8 cellular contexts compared by ENCODE assay signal in genomic region chr22:31229402-31230140, GRCh38. TPM values are rescaled to one million over a fixed set of nuclear protein-coding genes. Genes with fewer than 3 reads are reported as not detected.
DNase-seq lines count a peak whose midpoint lies in the region; ATAC-seq and TF ChIP-seq lines count a peak whose summit lies in the region.

No MANE protein-coding gene starts in this region.

- POLR2A ChIA-PET in CD8-positive, alpha-beta memory T cell (lab: Charles Lee): interaction anchor here (0.5 to 0.7 kb wide), 4 partner anchors 23 to 1676 kb away, joined by 3 to 7 read pairs (median 5); partner anchors contain the start of genes MORC2 and THOC5
- POLR2A ChIA-PET in naive thymus-derived CD4-positive, alpha-beta T cell (lab: Charles Lee): interaction anchor here (0.5 to 8.7 kb wide), 10 partner anchors 12 to 289 kb away, joined by 3 to 73 read pairs (median 4); partner anchors contain the start of genes LIMK2 and PIK3IP1
- POLR2A ChIA-PET in OCI-LY7 (lab: Charles Lee): interaction anchor here (0.7 kb wide), 1 partner anchor 104 kb away, joined by 3 read pairs; no protein-coding TSS in a partner anchor

- no peak overlapping the region for H3K27ac ChIP-seq in CD8-positive, alpha-beta memory T cell (ENCODE audit: low read depth, low read length)
- peak overlapping the region in 44 of 59 donors; percentile 2 to 87 (median 59) for H3K27ac ChIP-seq in dorsolateral prefrontal cortex
- peak overlapping the region; percentile 62 for H3K27ac ChIP-seq in naive thymus-derived CD4-positive, alpha-beta T cell (ENCODE audit: low read depth, low read length)
- H3K27ac ChIP-seq in OCI-LY7 (ENCODE audit: low read depth, low read length, poor library complexity, severe bottlenecking): no peak overlapping the region

- H3K9me2 ChIP-seq in OCI-LY7 (ENCODE audit: insufficient read depth, low read length): no peaks in the 10 kb centered on the region

- no peaks in the 10 kb centered on the region for H3K27me3 ChIP-seq in CD8-positive, alpha-beta memory T cell (ENCODE audit: insufficient read depth, low read length, poor library complexity, severe bottlenecking)
- no peaks in the 10 kb centered on the region for H3K27me3 ChIP-seq in dorsolateral prefrontal cortex
- no peaks in the 10 kb centered on the region for H3K27me3 ChIP-seq in naive thymus-derived CD4-positive, alpha-beta T cell (ENCODE audit: control insufficient read depth in 2 of 2, insufficient read depth in 2 of 2, low read length in 2 of 2)

- CTCF ChIA-PET in CD8-positive, alpha-beta memory T cell (lab: Charles Lee): interaction anchor here (1.0 to 6.0 kb wide), 7 partner anchors 11 to 595 kb away, joined by 3 to 39 read pairs (median 3); partner anchors contain the start of gene LIMK2
- CTCF ChIA-PET in naive thymus-derived CD4-positive, alpha-beta T cell (lab: Charles Lee): interaction anchor here (0.7 to 6.4 kb wide), 16 partner anchors 11 to 1597 kb away, joined by 3 to 88 read pairs (median 4); partner anchors contain the start of genes LIMK2 and PIK3IP1
- CTCF ChIA-PET in OCI-LY7 (lab: Charles Lee; ENCODE audit: unreplicated experiment): interaction anchor here (1.1 kb wide), 1 partner anchor 134 kb away, joined by 3 read pairs; no protein-coding TSS in a partner anchor

- H3K4me1 Mint-ChIP-seq in CD8-positive, alpha-beta memory T cell: peaks cover 29 to 36% (median 35%) of the 10 kb centered on the region in 3 donors
- peaks cover 43 to 60% (median 48%) of the 10 kb centered on the region in 7 donors for H3K4me1 Mint-ChIP-seq in naive thymus-derived CD4-positive, alpha-beta T cell

- BruUV-seq in OCI-LY7 (replicated peaks; lab: Mats Ljungman, UMichigan): no TSS peak

- no peaks in the 10 kb centered on the region for H3K9me3 Mint-ChIP-seq in CD8-positive, alpha-beta memory T cell
- H3K9me3 Mint-ChIP-seq in naive thymus-derived CD4-positive, alpha-beta T cell: no peaks in the 10 kb centered on the region

- H3K4me3 Mint-ChIP-seq in CD8-positive, alpha-beta memory T cell: peak overlapping the region in 3 of 7 donors; percentile 15 to 40 (median 26)
- H3K4me3 Mint-ChIP-seq in naive thymus-derived CD4-positive, alpha-beta T cell: peak overlapping the region; percentile 64 to 82 (median 74)

- no peak for ATAC-seq in naive thymus-derived CD4-positive, alpha-beta T cell
- no peak for ATAC-seq in GM18907 (IDR thresholded peaks at IDR 0.05; ENCODE audit: unreplicated experiment)
- ATAC-seq in HG03521 (IDR thresholded peaks at IDR 0.05; ENCODE audit: unreplicated experiment): no peak

- no peaks in the 10 kb centered on the region for H4K20me1 ChIP-seq in OCI-LY7 (ENCODE audit: insufficient read depth, low read length)

- H2AFZ ChIP-seq in OCI-LY7 (ENCODE audit: low read length): no peak overlapping the region

- H3K27ac Mint-ChIP-seq in CD8-positive, alpha-beta memory T cell: peak overlapping the region; percentile 62 to 96 (median 78)
- H3K27ac Mint-ChIP-seq in naive thymus-derived CD4-positive, alpha-beta T cell: peak overlapping the region; percentile 87 to 99 (median 95)

- H3K4me2 ChIP-seq in OCI-LY7 (ENCODE audit: low read length): no peak overlapping the region

- no peaks in the 10 kb centered on the region for H3K9me3 ChIP-seq in CD8-positive, alpha-beta memory T cell (ENCODE audit: low read length)
- H3K9me3 ChIP-seq in naive thymus-derived CD4-positive, alpha-beta T cell (ENCODE audit: control insufficient read depth in 2 of 3, low read length in 3 of 3): no peaks in the 10 kb centered on the region
- no peaks in the 10 kb centered on the region for H3K9me3 ChIP-seq in OCI-LY7 (ENCODE audit: low read length)

- H3K4me3 ChIP-seq in CD8-positive, alpha-beta memory T cell (ENCODE audit: low read length): no peak overlapping the region
- H3K4me3 ChIP-seq in dorsolateral prefrontal cortex (no peak overlapping the region), OCI-LY7 (ENCODE audit: low read depth, low read length, poor library complexity, severe bottlenecking) (no peak overlapping the region)
- H3K4me3 ChIP-seq in naive thymus-derived CD4-positive, alpha-beta T cell (ENCODE audit: low read length): no peak overlapping the region

- TF ChIP-seq CTCF in dorsolateral prefrontal cortex (IDR thresholded peaks at IDR 0.05 in 54 of 56, conservative IDR thresholded peaks at IDR 0.05 in 2 of 56; ENCODE audit: low read depth in 1 of 56, partially characterized antibody in 56 of 56) (no peak), OCI-LY7 (conservative IDR thresholded peaks at IDR 0.05; ENCODE audit: low read length) (no peak)

- intact Hi-C loops in dorsolateral prefrontal cortex (cut with DNase I): loop anchor here (5.0 to 10.0 kb wide), 3 partner anchors 145 to 285 kb away; partner anchors contain the start of gene SMTN (in 1 of the 2)
- intact Hi-C loops in naive thymus-derived CD4-positive, alpha-beta T cell (cut with micrococcal nuclease): loop anchor here (5.0 kb wide), 2 partner anchors 282 to 307 kb away; no protein-coding TSS in a partner anchor
- intact Hi-C loops in OCI-LY7 (cut with micrococcal nuclease; ENCODE audit: unreplicated experiment): loop anchor here (2.0 kb wide), 1 partner anchor 141 kb away; no protein-coding TSS in a partner anchor

- peaks cover 31% of the 10 kb centered on the region for H3K4me1 ChIP-seq in CD8-positive, alpha-beta memory T cell (ENCODE audit: insufficient read depth, low read length)
- peaks cover 7 to 21% of the 10 kb centered on the region in 2 donors for H3K4me1 ChIP-seq in naive thymus-derived CD4-positive, alpha-beta T cell (ENCODE audit: control insufficient read depth in 2 of 2, insufficient read depth in 2 of 2, low read length in 2 of 2)
- no peaks in the 10 kb centered on the region for H3K4me1 ChIP-seq in OCI-LY7 (ENCODE audit: insufficient read depth, low read length, poor library complexity, severe bottlenecking)

- peaks cover 0 to 31% (median 6%) of the 10 kb centered on the region in 3 donors for H3K36me3 Mint-ChIP-seq in CD8-positive, alpha-beta memory T cell
- H3K36me3 Mint-ChIP-seq in naive thymus-derived CD4-positive, alpha-beta T cell: peaks cover 0 to 22% (median under 1%) of the 10 kb centered on the region in 5 donors

- no peaks in the 10 kb centered on the region for H3K27me3 Mint-ChIP-seq in CD8-positive, alpha-beta memory T cell
- H3K27me3 Mint-ChIP-seq in naive thymus-derived CD4-positive, alpha-beta T cell: no peaks in the 10 kb centered on the region

- peaks cover 4% of the 10 kb centered on the region for H3K36me3 ChIP-seq in CD8-positive, alpha-beta memory T cell (ENCODE audit: insufficient read depth, low read length)
- peaks cover 0 to 10% (median 0%) of the 10 kb centered on the region in 3 experiments for H3K36me3 ChIP-seq in naive thymus-derived CD4-positive, alpha-beta T cell (ENCODE audit: control insufficient read depth in 2 of 3, insufficient read depth in 3 of 3, low read length in 3 of 3)
- peaks cover 22% of the 10 kb centered on the region; the same call in 1 of the 2 replicates for H3K36me3 ChIP-seq in OCI-LY7 (ENCODE audit: insufficient read depth, low read length)

- DNase-seq in CD8-positive, alpha-beta memory T cell: no peak
- peak; percentile 46 for DNase-seq in NCI-H446 treated with DMSO at 0.1 percent for 48 hours (lab: John Stamatoyannopoulos, UW)
- peak in 3 of 10 donors; percentile 37 to 80 (median 40) for DNase-seq in dorsolateral prefrontal cortex
- peak in 1 of 9 donors; percentile 22 for DNase-seq in naive thymus-derived CD4-positive, alpha-beta T cell
- no peak for DNase-seq in OCI-LY7 (ENCODE audit: low spot score)
- no peak for DNase-seq in SW 1271 (lab: John Stamatoyannopoulos, UW)

- no peaks in the 10 kb centered on the region for H3K79me2 ChIP-seq in OCI-LY7 (ENCODE audit: insufficient read depth, low read depth, low read length)

RNA-seq across cellular contexts. Expression of gene LIMK2, which starts 17.5 kb away (rescaled TPM):
- 10 to 100 TPM; 25.1 to 27.7 TPM for total RNA-seq in CD8-positive, alpha-beta memory T cell
- 19.0 TPM for polyA plus RNA-seq in CD8-positive, alpha-beta memory T cell
- total RNA-seq in dorsolateral prefrontal cortex (100 to 1,000 TPM in 1 of 120 experiments, 10 to 100 TPM in 119; 16.4 to 108 (median 33.1) TPM), OCI-LY7 (2022) (23.5 and 24.8 TPM in 2 replicates)
- 10 to 100 TPM; 18.3 to 49.9 (median 28.8) TPM for total RNA-seq in naive thymus-derived CD4-positive, alpha-beta T cell
- polyA plus RNA-seq in naive thymus-derived CD4-positive, alpha-beta T cell: 10 to 100 TPM; 13.1 to 25.3 TPM
- total RNA-seq in OCI-LY7 (2014; rRNA removed; shearing (Covaris generic)): 16.2 and 24.8 TPM in 2 replicates

Comparison
In these comparisons a context has a peak if more than half of its experiments do, and no peak if none do; other contexts are left out.
1. H3K27ac ChIP-seq: peak in dorsolateral prefrontal cortex (44 of 59) and naive thymus-derived CD4-positive, alpha-beta T cell (single experiment); none in CD8-positive, alpha-beta memory T cell (single experiment) and OCI-LY7 (single experiment).